Comparison of ENCODE assay signal across 1 cellular context in the genomic region with DNA sequence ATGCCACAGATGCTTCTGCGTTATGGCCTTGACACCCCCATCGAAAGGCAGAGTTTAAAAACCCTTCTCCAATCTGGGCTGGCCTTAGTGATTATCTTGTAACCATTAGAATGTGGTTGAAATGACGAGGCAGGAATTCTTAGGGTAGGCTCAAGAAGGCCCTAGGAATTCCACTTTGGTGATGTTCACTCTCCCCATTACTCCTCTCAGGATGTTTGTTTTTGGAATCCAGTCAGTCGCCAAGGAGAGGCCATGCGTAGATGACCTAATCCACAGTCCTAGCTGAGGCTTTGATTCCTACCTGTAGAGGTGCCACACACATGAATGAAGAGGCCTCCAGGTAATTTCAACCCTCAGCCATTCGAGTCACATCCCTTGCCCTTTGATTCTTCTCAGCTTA.
TF ChIP-seq lines count a peak whose summit lies in the region.

No MANE protein-coding gene starts in this region.

TF ChIP-seq in HepG2, 621 proteins besides CTCF, POLR2A, EP300 and RAD21:
- TF ChIP-seq, protein P1, sequence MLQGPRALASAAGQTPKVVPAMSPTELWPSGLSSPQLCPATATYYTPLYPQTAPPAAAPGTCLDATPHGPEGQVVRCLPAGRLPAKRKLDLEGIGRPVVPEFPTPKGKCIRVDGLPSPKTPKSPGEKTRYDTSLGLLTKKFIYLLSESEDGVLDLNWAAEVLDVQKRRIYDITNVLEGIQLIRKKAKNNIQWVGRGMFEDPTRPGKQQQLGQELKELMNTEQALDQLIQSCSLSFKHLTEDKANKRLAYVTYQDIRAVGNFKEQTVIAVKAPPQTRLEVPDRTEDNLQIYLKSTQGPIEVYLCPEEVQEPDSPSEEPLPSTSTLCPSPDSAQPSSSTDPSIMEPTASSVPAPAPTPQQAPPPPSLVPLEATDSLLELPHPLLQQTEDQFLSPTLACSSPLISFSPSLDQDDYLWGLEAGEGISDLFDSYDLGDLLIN (CRISPR knock-in tag; IDR thresholded peaks at IDR 0.05; ENCODE audit: borderline replicate concordance) = no peak
- TF ChIP-seq HNRNPL (IDR thresholded peaks at IDR 0.05; ENCODE audit: low read depth, low read length) = no peak
